Comparison of ENCODE assay signal across 26 cellular contexts in the genomic region with DNA sequence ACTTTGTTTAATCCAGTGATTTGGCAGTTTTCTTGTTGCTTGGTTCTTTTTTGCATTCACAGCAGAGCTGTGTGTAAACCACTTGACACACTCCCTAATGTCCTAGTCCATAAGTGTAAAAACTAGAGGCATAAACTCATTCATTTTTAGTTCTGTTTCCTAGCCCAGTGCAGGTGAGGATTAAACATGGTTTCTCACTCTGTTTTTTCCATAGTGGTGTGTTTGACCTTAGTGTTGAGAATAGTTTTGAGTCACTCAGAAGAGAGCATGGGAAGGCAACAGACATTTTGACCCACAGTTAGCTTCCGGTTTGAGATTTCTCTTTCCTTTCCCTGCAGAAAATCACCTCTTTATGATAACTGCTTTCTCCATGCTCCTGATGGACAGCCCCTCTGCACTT. TPM values are rescaled to one million over a fixed set of nuclear protein-coding genes. Genes with fewer than 3 reads are reported as not detected.
"Had no signal": no experiment of that assay in that cellular context is flagged by ENCODE, and none has a peak within 500 bp of the region (broad histone marks: within the 10 kb centered on the region; RNA-seq: fewer than 3 reads in every experiment).

No MANE protein-coding gene starts in this region.

- H3K27me3 ChIP-seq: esophagus squamous epithelium, heart right ventricle, left lung, ovary, sigmoid colon, testis, tibial artery had no signal

- ATAC-seq: heart right ventricle; left cardiac atrium; left lung; naive thymus-derived CD8-positive, alpha-beta T cell; psoas muscle; right cardiac atrium had no signal

- H3K4me1 Mint-ChIP-seq: naive thymus-derived CD8-positive, alpha-beta T cell; nephron progenitor cell had no signal

- DNase-seq: effector memory CD4-positive, alpha-beta T cell; esophagus squamous epithelium; foreskin melanocyte; glutamatergic neuron; heart right ventricle; hippocampal formation; left cardiac atrium; left lung; mammary epithelial cell; mesendoderm; midbrain; naive thymus-derived CD8-positive, alpha-beta T cell; nephron progenitor cell; occipital lobe; ovary; posterior cingulate gyrus; psoas muscle; right cardiac atrium; sigmoid colon; stimulated activated naive CD4-positive, alpha-beta T cell; substantia nigra; testis; tibial artery had no signal

- H3K4me1 ChIP-seq: esophagus squamous epithelium, left lung, psoas muscle, sigmoid colon, testis, tibial artery had no signal

- H3K27me3 Mint-ChIP-seq: naive thymus-derived CD8-positive, alpha-beta T cell; type B pancreatic cell had no signal

- H3K27ac ChIP-seq: coronary artery, esophagus squamous epithelium, heart right ventricle, left lung, ovary, psoas muscle, sigmoid colon, testis, tibial artery had no signal

- H3K4me3 ChIP-seq: coronary artery, esophagus squamous epithelium, heart right ventricle, left lung, ovary, psoas muscle, sigmoid colon, testis, tibial artery had no signal

- H3K27ac Mint-ChIP-seq: naive thymus-derived CD8-positive, alpha-beta T cell; nephron progenitor cell; type B pancreatic cell had no signal

- FAIRE-seq: islet of Langerhans had no signal

- H3K36me3 ChIP-seq: ovary had no signal

- H3K9me3 Mint-ChIP-seq: naive thymus-derived CD8-positive, alpha-beta T cell; nephron progenitor cell; type B pancreatic cell had no signal

- H3K4me3 Mint-ChIP-seq: naive thymus-derived CD8-positive, alpha-beta T cell; nephron progenitor cell; type B pancreatic cell had no signal

RNA-seq across cellular contexts. Expression of gene GALNT16, which starts 24.2 kb away (rescaled TPM):
- total RNA-seq: naive thymus-derived CD8-positive, alpha-beta T cell had no signal
- polyA plus RNA-seq: naive thymus-derived CD8-positive, alpha-beta T cell had no signal
